ENCODE assay signal across 16 cellular contexts in the genomic region with DNA sequence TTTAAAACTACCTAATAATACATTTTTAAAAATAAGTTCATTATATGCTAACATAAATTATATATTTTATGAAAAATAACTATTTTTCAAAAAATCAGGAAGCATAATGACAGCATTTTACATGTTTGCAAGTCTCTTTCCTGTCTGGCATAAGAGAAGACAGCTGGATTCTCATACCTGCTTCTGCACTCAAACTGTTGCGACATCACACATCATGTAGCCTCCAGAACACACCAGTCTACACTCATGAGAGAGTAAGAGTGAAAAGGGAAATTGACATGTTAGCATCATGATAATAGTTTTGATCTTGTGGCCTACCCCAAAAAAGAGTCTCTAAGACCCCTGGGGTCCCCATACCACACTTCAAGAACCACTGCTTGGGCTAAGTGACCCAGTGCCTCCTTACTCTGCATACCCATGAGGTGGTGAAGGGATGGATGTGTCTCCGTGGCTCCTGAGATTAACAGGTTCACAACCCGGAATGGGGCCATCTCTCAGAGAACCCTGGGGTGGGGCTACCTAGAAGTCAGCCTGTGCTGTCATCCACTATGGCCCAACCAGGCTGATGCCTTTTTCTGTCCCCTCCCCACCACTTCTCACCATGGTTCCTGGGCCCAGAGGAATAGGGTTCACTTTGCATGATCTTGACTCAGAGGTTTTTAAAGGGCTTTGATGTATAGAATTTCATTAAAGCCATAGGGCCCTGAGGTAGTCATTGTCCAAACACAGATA.
"Had no signal": no experiment of that assay in that cellular context is flagged by ENCODE, and none has a peak within 500 bp of the region (broad histone marks: within the 10 kb centered on the region; RNA-seq: fewer than 3 reads in every experiment).

No MANE protein-coding gene starts in this region.

- H3K27ac Mint-ChIP-seq: activated CD4-positive, alpha-beta T cell treated with anti-CD3 and anti-CD28 coated beads, Interleukin-2, amount 10 ng/mL, durations not matched to agents 7 days and 5 days; activated naive CD8-positive, alpha-beta T cell treated with anti-CD3 and anti-CD28 coated beads for 36 hours; activated T-helper 1 cell treated with anti-CD3 and anti-CD28 coated beads, Interleukin-12 subunit alpha, Interleukin-12 subunit beta, Interleukin-2, Interleukin-4 antibody, amounts not matched to agents 30 ng/mL and 10 ng/mL and 1 ng/mL, durations not matched to agents 14 hours and 24 hours and 36 hours; dendritic cell treated with granulocyte-macrophage colony-stimulating factor and Interleukin-4, amounts not matched to agents 40 ng/mL and 50 ng/mL, for 4 days; T-helper 2 cell treated with Interferon-gamma antibody and Interleukin-4, amounts not matched to agents 5 μg/mL and 100 μg/mL, for 36 hours had no signal

- H3K36me3 Mint-ChIP-seq: activated naive CD8-positive, alpha-beta T cell treated with anti-CD3 and anti-CD28 coated beads for 36 hours had no signal

- DNase-seq: activated CD4-positive, alpha-beta T cell treated with anti-CD3 and anti-CD28 coated beads, Interleukin-2, amount 10 ng/mL, durations not matched to agents 7 days and 5 days; activated CD8-positive, alpha-beta memory T cell treated with anti-CD3 and anti-CD28 coated beads for 24 hours; activated naive CD8-positive, alpha-beta T cell treated with anti-CD3 and anti-CD28 coated beads for 36 hours; anterior cingulate cortex; cerebellar nuclear complex; effector memory CD4-positive, alpha-beta T cell; left colon; midbrain; spleen; stimulated activated CD4-positive, alpha-beta T cell treated with anti-CD3 and anti-CD28 coated beads, Interleukin-1b, Interleukin-23, amount 100 ng/mL, for 48 hours; upper lobe of right lung had no signal

- H3K4me3 Mint-ChIP-seq: activated CD4-positive, alpha-beta T cell treated with anti-CD3 and anti-CD28 coated beads, Interleukin-2, amount 10 ng/mL, durations not matched to agents 7 days and 5 days; activated naive CD8-positive, alpha-beta T cell treated with anti-CD3 and anti-CD28 coated beads for 36 hours; activated T-helper 1 cell treated with anti-CD3 and anti-CD28 coated beads, Interleukin-12 subunit alpha, Interleukin-12 subunit beta, Interleukin-2, Interleukin-4 antibody, amounts not matched to agents 30 ng/mL and 10 ng/mL and 1 ng/mL, durations not matched to agents 14 hours and 24 hours and 36 hours; dendritic cell treated with granulocyte-macrophage colony-stimulating factor and Interleukin-4, amounts not matched to agents 40 ng/mL and 50 ng/mL, for 4 days; T-helper 2 cell treated with Interferon-gamma antibody and Interleukin-4, amounts not matched to agents 5 μg/mL and 100 μg/mL, for 36 hours had no signal

- H3K4me3 ChIP-seq: lung, spleen, thoracic aorta, upper lobe of right lung had no signal

- H3K27me3 Mint-ChIP-seq: dendritic cell treated with granulocyte-macrophage colony-stimulating factor and Interleukin-4, amounts not matched to agents 40 ng/mL and 50 ng/mL, for 4 days had no signal

- H3K9me3 Mint-ChIP-seq: activated T-helper 1 cell treated with anti-CD3 and anti-CD28 coated beads, Interleukin-12 subunit alpha, Interleukin-12 subunit beta, Interleukin-2, Interleukin-4 antibody, amounts not matched to agents 30 ng/mL and 10 ng/mL and 1 ng/mL, durations not matched to agents 14 hours and 24 hours and 36 hours; T-helper 2 cell treated with Interferon-gamma antibody and Interleukin-4, amounts not matched to agents 5 μg/mL and 100 μg/mL, for 36 hours had no signal

- H3K4me1 Mint-ChIP-seq: activated CD4-positive, alpha-beta T cell treated with anti-CD3 and anti-CD28 coated beads, Interleukin-2, amount 10 ng/mL, durations not matched to agents 7 days and 5 days; activated naive CD8-positive, alpha-beta T cell treated with anti-CD3 and anti-CD28 coated beads for 36 hours had no signal
